Comparison of ENCODE assay signal across 2 cellular contexts in genomic region chr3:64214002-64214696, GRCh38.
TF ChIP-seq lines count a peak whose summit lies in the region.

No MANE protein-coding gene starts in this region.

TF ChIP-seq in liver, 16 proteins besides CTCF, POLR2A, EP300 and RAD21:
- TF ChIP-seq FOXA1 (IDR thresholded peaks at IDR 0.05) (no peak), NR2F2 (IDR thresholded peaks at IDR 0.05) (peak; percentile 47), ATF3 (IDR thresholded peaks at IDR 0.05) (no peak), SP1 (IDR thresholded peaks at IDR 0.05) (peak; percentile 24)
TF ChIP-seq in liver: peak in this region for 2.

TF ChIP-seq in HepG2, 621 proteins besides CTCF, POLR2A, EP300 and RAD21:
- TF ChIP-seq ZBTB37 (CRISPR knock-in tag; IDR thresholded peaks at IDR 0.05), result no peak
- no peak for TF ChIP-seq HES4 (CRISPR knock-in tag; IDR thresholded peaks at IDR 0.05; ENCODE audit: borderline replicate concordance)
TF ChIP-seq in HepG2: peak in this region for 0.
